Comparison of ENCODE assay signal across 27 cellular contexts in the genomic region with DNA sequence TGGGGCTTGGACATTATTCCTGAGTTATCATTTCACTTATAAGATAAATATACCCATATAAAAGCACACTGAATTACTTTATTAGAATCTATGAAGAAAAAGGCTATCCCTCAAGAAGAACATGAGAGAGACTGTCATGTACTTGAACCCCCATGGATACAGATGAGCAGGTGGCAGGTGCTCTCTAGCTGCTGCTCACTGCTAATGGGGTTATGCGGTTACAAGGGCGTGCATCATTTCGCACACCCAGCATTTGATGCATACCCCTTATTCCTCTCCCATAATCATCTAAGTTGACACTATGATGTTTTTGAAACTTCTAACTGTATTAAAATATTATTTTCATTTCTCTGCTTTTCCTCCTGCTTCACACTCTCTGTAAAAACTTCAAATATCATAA. TPM values are rescaled to one million over a fixed set of nuclear protein-coding genes. Genes with fewer than 3 reads are reported as not detected.
DNase-seq lines count a peak whose midpoint lies in the region; ATAC-seq and FAIRE-seq lines count a peak whose summit lies in the region.
"Had no signal": no experiment of that assay in that cellular context is flagged by ENCODE, and none has a peak within 500 bp of the region (broad histone marks: within the 10 kb centered on the region; RNA-seq: fewer than 3 reads in every experiment).

No MANE protein-coding gene starts in this region.

- 71 to 83% (median 77%) methylated on average over 3 of the region's 3 CpGs for WGBS in small intestine, 3 donors

- no peaks in the 10 kb centered on the region for H3K9me3 Mint-ChIP-seq in activated CD8-positive, alpha-beta memory T cell treated with anti-CD3 and anti-CD28 coated beads, Interleukin-2, amount 10 ng/mL, durations not matched to agents 7 days and 5 days (ENCODE audit: low read depth)
- no peaks in the 10 kb centered on the region for H3K9me3 Mint-ChIP-seq in activated naive CD4-positive, alpha-beta T cell treated with anti-CD3 and anti-CD28 coated beads, Interleukin-2, amount 50 U/mL, for 24 hours
- H3K9me3 Mint-ChIP-seq: memory B cell, nephron had no signal

- no peak for FAIRE-seq in small intestine (lab: Jason Lieb, UNC)
- FAIRE-seq: GM19239, kidney had no signal

- H3K27ac Mint-ChIP-seq in activated CD8-positive, alpha-beta memory T cell treated with anti-CD3 and anti-CD28 coated beads, Interleukin-2, amount 10 ng/mL, durations not matched to agents 7 days and 5 days, result peak overlapping the region; percentile 73
- H3K27ac Mint-ChIP-seq in activated naive CD4-positive, alpha-beta T cell treated with anti-CD3 and anti-CD28 coated beads, Interleukin-2, amount 50 U/mL, for 24 hours, result peak overlapping the region; percentile 96
- H3K27ac Mint-ChIP-seq: memory B cell, nephron had no signal

- no peaks in the 10 kb centered on the region for H3K27me3 Mint-ChIP-seq in activated CD8-positive, alpha-beta memory T cell treated with anti-CD3 and anti-CD28 coated beads, Interleukin-2, amount 10 ng/mL, durations not matched to agents 7 days and 5 days
- H3K27me3 Mint-ChIP-seq in activated naive CD4-positive, alpha-beta T cell treated with anti-CD3 and anti-CD28 coated beads, Interleukin-2, amount 50 U/mL, for 24 hours, result no peaks in the 10 kb centered on the region
- H3K27me3 Mint-ChIP-seq: memory B cell had no signal

- H3K27me3 ChIP-seq in small intestine (ENCODE audit: control insufficient read depth in 2 of 2, insufficient read depth in 2 of 2, low read length in 2 of 2), result peaks cover 0 to 5% of the 10 kb centered on the region in 2 donors
- H3K27me3 ChIP-seq: colonic mucosa, vagina had no signal

- CTCF ChIA-PET in activated CD8-positive, alpha-beta memory T cell treated with anti-CD3 and anti-CD28 coated beads, Interleukin-2, amount 10 ng/mL, durations not matched to agents 7 days and 5 days (lab: Charles Lee), result interaction anchor here (0.9 to 2.1 kb wide), 4 partner anchors 9 to 48 kb away, joined by 3 to 7 read pairs (median 4); no protein-coding TSS in a partner anchor

- no peaks in the 10 kb centered on the region for H3K4me1 ChIP-seq in small intestine (ENCODE audit: control insufficient read depth in 2 of 2, insufficient read depth in 1 of 2, low read depth in 1 of 2, low read length in 1 of 2)
- H3K4me1 ChIP-seq: Caco-2, colonic mucosa, vagina had no signal

- peaks cover 78% of the 10 kb centered on the region for H3K36me3 Mint-ChIP-seq in activated CD8-positive, alpha-beta memory T cell treated with anti-CD3 and anti-CD28 coated beads, Interleukin-2, amount 10 ng/mL, durations not matched to agents 7 days and 5 days
- peaks cover 53% of the 10 kb centered on the region for H3K36me3 Mint-ChIP-seq in activated naive CD4-positive, alpha-beta T cell treated with anti-CD3 and anti-CD28 coated beads, Interleukin-2, amount 50 U/mL, for 24 hours
- H3K36me3 Mint-ChIP-seq: memory B cell had no signal

- peak; percentile 65 for DNase-seq in activated CD8-positive, alpha-beta memory T cell treated with anti-CD3 and anti-CD28 coated beads, Interleukin-2, amount 10 ng/mL, durations not matched to agents 7 days and 5 days
- DNase-seq in activated CD8-positive, alpha-beta memory T cell treated with anti-CD3 and anti-CD28 coated beads, Interleukin-2, amount 50 U/mL, for 4 hours, result no peak
- DNase-seq in NCI-H524 treated with DMSO at 0.1 percent for 48 hours (lab: John Stamatoyannopoulos, UW), result peak; percentile 21
- peak; percentile 22 for DNase-seq in small intestine
- no peak for DNase-seq in kidney glomerular epithelial cell (lab: John Stamatoyannopoulos, UW)
- no peak for DNase-seq in amniotic stem cell (lab: John Stamatoyannopoulos, UW)
- DNase-seq in GM19240 (ENCODE audit: insufficient read length, low spot score), result no peak
- DNase-seq: Caco-2; colonic mucosa; EL; foreskin fibroblast; kidney; NCI-H1436 treated with DMSO at 0.1 percent for 48 hours; NCI-H446 treated with DMSO at 0.1 percent for 48 hours; posterior cingulate gyrus; SHP77; stimulated activated CD4-positive, alpha-beta T cell treated with anti-CD3 and anti-CD28 coated beads, Interleukin-2, amount 100 ng/mL, for 48 hours; substantia nigra had no signal

- H3K4me1 Mint-ChIP-seq in activated CD8-positive, alpha-beta memory T cell treated with anti-CD3 and anti-CD28 coated beads, Interleukin-2, amount 10 ng/mL, durations not matched to agents 7 days and 5 days, result peaks cover 92% of the 10 kb centered on the region
- peaks cover 100% of the 10 kb centered on the region for H3K4me1 Mint-ChIP-seq in activated naive CD4-positive, alpha-beta T cell treated with anti-CD3 and anti-CD28 coated beads, Interleukin-2, amount 50 U/mL, for 24 hours
- H3K4me1 Mint-ChIP-seq: nephron had no signal

- H3K9me3 ChIP-seq in small intestine (ENCODE audit: control insufficient read depth, low read depth), result no peaks in the 10 kb centered on the region
- H3K9me3 ChIP-seq: Caco-2, colonic mucosa, vagina had no signal

- no peak overlapping the region for H3K4me3 Mint-ChIP-seq in activated CD8-positive, alpha-beta memory T cell treated with anti-CD3 and anti-CD28 coated beads, Interleukin-2, amount 10 ng/mL, durations not matched to agents 7 days and 5 days
- H3K4me3 Mint-ChIP-seq in activated naive CD4-positive, alpha-beta T cell treated with anti-CD3 and anti-CD28 coated beads, Interleukin-2, amount 50 U/mL, for 24 hours, result peak overlapping the region; percentile 75
- H3K4me3 Mint-ChIP-seq: memory B cell, nephron had no signal

- no peaks in the 10 kb centered on the region for H3K36me3 ChIP-seq in small intestine (ENCODE audit: control insufficient read depth in 2 of 2, insufficient read depth in 2 of 2, low read length in 2 of 2)
- H3K36me3 ChIP-seq: colonic mucosa, vagina had no signal

- no peak overlapping the region for H3K27ac ChIP-seq in small intestine (ENCODE audit: low read depth in 1 of 2, low read length in 1 of 2)
- H3K27ac ChIP-seq: colonic mucosa, hepatocyte, vagina had no signal

- ATAC-seq in activated CD8-positive, alpha-beta memory T cell treated with anti-CD3 and anti-CD28 coated beads, Interleukin-2, amount 10 ng/mL, durations not matched to agents 7 days and 5 days, result peak; percentile 26

- H3K4me3 ChIP-seq in small intestine (ENCODE audit: low read depth in 1 of 2, low read length in 2 of 2), result no peak overlapping the region
- H3K4me3 ChIP-seq: colonic mucosa, hepatocyte, vagina had no signal

RNA-seq across cellular contexts. Expression of gene ITK, which starts 16.4 kb away (rescaled TPM):
- 100 to 1,000 TPM; 209 to 215 TPM for total RNA-seq in activated CD8-positive, alpha-beta memory T cell treated with anti-CD3 and anti-CD28 coated beads, Interleukin-2, amount 10 ng/mL, durations not matched to agents 7 days and 5 days
- 1 to 10 TPM in 2 of 3 donors, under 1 TPM in 1; 0.67 to 2.7 (median 1.7) TPM for polyA plus RNA-seq in small intestine
- total RNA-seq: Caco-2 had no signal

RNA-seq across cellular contexts. Expression of gene GARIN3, which starts 31.0 kb away (rescaled TPM):
- total RNA-seq in activated CD8-positive, alpha-beta memory T cell treated with anti-CD3 and anti-CD28 coated beads, Interleukin-2, amount 10 ng/mL, durations not matched to agents 7 days and 5 days, result under 1 TPM in 1 of 2 experiments, not detected in 1; 0.09 TPM
- not detected for polyA plus RNA-seq in small intestine
- total RNA-seq: Caco-2; colonic mucosa; H4; hepatocyte; kidney; skeletal muscle tissue; T-helper 2 cell treated with Interferon-gamma antibody and Interleukin-4, amounts not matched to agents 100 ng/mL and 5 ng/mL, for 36 hours; vagina had no signal
- polyA plus RNA-seq: hepatocyte had no signal

RNA-seq across cellular contexts. Expression of gene MED7, which starts 54.4 kb away (rescaled TPM):
- total RNA-seq in activated CD8-positive, alpha-beta memory T cell treated with anti-CD3 and anti-CD28 coated beads, Interleukin-2, amount 10 ng/mL, durations not matched to agents 7 days and 5 days, result 10 to 100 TPM; 15.8 to 17.0 TPM
- polyA plus RNA-seq in small intestine, result 10 to 100 TPM in 2 of 3 donors, 1 to 10 TPM in 1; 7.8 to 12.7 (median 11.9) TPM

Comparison
In these comparisons a context has a peak if more than half of its experiments do, and no peak if none do; other contexts are left out.
1. DNase-seq: peak in activated CD8-positive, alpha-beta memory T cell treated with anti-CD3 and anti-CD28 coated beads, Interleukin-2, amount 10 ng/mL, durations not matched to agents 7 days and 5 days (single experiment), NCI-H524 treated with DMSO at 0.1 percent for 48 hours (single experiment) and small intestine (single experiment); none in activated CD8-positive, alpha-beta memory T cell treated with anti-CD3 and anti-CD28 coated beads, Interleukin-2, amount 50 U/mL, for 4 hours (single experiment), kidney glomerular epithelial cell (single experiment), amniotic stem cell (single experiment) and GM19240 (single experiment).